In genomic region chr2:176137249-176137573, GRCh38 we compare ENCODE assay signal across 12 cellular contexts. TPM values are rescaled to one million over a fixed set of nuclear protein-coding genes. Genes with fewer than 3 reads are reported as not detected.
DNase-seq lines count a peak whose midpoint lies in the region; ATAC-seq, FAIRE-seq and TF ChIP-seq lines count a peak whose summit lies in the region.
"Had no signal": no experiment of that assay in that cellular context is flagged by ENCODE, and none has a peak within 500 bp of the region (broad histone marks: within the 10 kb centered on the region; RNA-seq: fewer than 3 reads in every experiment).

No MANE protein-coding gene starts in this region.

- ATAC-seq in HCT116 = no peak
- ATAC-seq in RWPE2 (ENCODE audit: low read depth) = no peak

- no peaks in the 10 kb centered on the region for H4K20me1 ChIP-seq in HCT116 (ENCODE audit: insufficient read depth)

- TF ChIP-seq CTCF in HCT116 (IDR thresholded peaks at IDR 0.05 in 2 of 3, conservative IDR thresholded peaks at IDR 0.05 in 1 of 3; ENCODE audit: borderline replicate concordance in 1 of 3, insufficient read depth in 1 of 3, low read depth in 2 of 3, low read length in 2 of 3) (no peak), RWPE2 (IDR thresholded peaks at IDR 0.05; ENCODE audit: poor library complexity, severe bottlenecking) (no peak), kidney (IDR thresholded peaks at IDR 0.05; ENCODE audit: borderline replicate concordance, extremely low read depth, insufficient read depth) (no peak), stomach (IDR thresholded peaks at IDR 0.05) (no peak)

- no peak for FAIRE-seq in kidney (lab: Jason Lieb, UNC)

- H3K9me3 ChIP-seq in HCT116 (ENCODE audit: control insufficient read depth in 1 of 2, insufficient read depth in 1 of 2, low read depth in 1 of 2, low read length in 2 of 2) = no peaks in the 10 kb centered on the region
- no peaks in the 10 kb centered on the region for H3K9me3 ChIP-seq in RWPE2 (ENCODE audit: severe bottlenecking)
- no peaks in the 10 kb centered on the region for H3K9me3 ChIP-seq in kidney (ENCODE audit: control insufficient read depth in 1 of 2, low read length in 2 of 2)
- peaks cover 0 to 7% (median 0%) of the 10 kb centered on the region in 4 donors for H3K9me3 ChIP-seq in stomach

- peak overlapping the region; percentile 75 for H3K4me2 ChIP-seq in HCT116 (ENCODE audit: low read length)

- H3K4me3 ChIP-seq in HCT116 (replicated peaks in 1 of 2; ENCODE audit: low read depth in 1 of 2, low read length in 2 of 2) (peak overlapping the region; percentile 52 to 61), RWPE2 (ENCODE audit: severe bottlenecking) (peak overlapping the region; percentile 72), kidney (ENCODE audit: low read length in 2 of 2) (peak overlapping the region; percentile 71 to 84), stomach (peak overlapping the region; percentile 38 to 50 (median 42))

- DNase-seq in HCT116 (ENCODE audit: low read depth, low spot score) (no peak), RWPE2 (ENCODE audit: low spot score) (no peak), kidney (no peak), stomach (no peak), GM19240 (ENCODE audit: insufficient read length, low spot score) (no peak), germinal center (ENCODE audit: low spot score) (no peak), COLO829 (ENCODE audit: low spot score) (no peak)
- DNase-seq: activated CD4-positive, alpha-beta T cell treated with anti-CD3 and anti-CD28 coated beads, Interleukin-2, amount 50 U/mL, for 1 hour; activated naive CD4-positive, alpha-beta T cell treated with anti-CD3 and anti-CD28 coated beads, Interleukin-2, amount 10 ng/mL, durations not matched to agents 7 days and 5 days; effector CD4-positive, alpha-beta T cell; NCI-H2171 treated with DMSO at 0.1 percent for 48 hours; stimulated activated CD4-positive, alpha-beta T cell treated with anti-CD3 and anti-CD28 coated beads, Interleukin-4, amount 100 ng/mL, for 4 hours had no signal

- H3K27ac ChIP-seq in HCT116 (ENCODE audit: low read depth, low read length) = no peak overlapping the region
- peak overlapping the region; percentile 50 for H3K27ac ChIP-seq in RWPE2 (ENCODE audit: poor library complexity, severe bottlenecking)
- peak overlapping the region; percentile 94 to 97 for H3K27ac ChIP-seq in kidney (ENCODE audit: low read depth in 2 of 2, low read length in 2 of 2)
- H3K27ac ChIP-seq in stomach = peak overlapping the region; percentile 54 to 71 (median 60)

- no peak for TF ChIP-seq POLR2A in HCT116 (IDR thresholded peaks at IDR 0.05; ENCODE audit: borderline replicate concordance, extremely low read depth, insufficient read depth, insufficient read length)
- no peak for TF ChIP-seq POLR2A in stomach (IDR thresholded peaks at IDR 0.05)

- no peak for TF ChIP-seq EP300 in stomach (IDR thresholded peaks at IDR 0.05)

- H3K9me2 ChIP-seq in HCT116 (ENCODE audit: insufficient read depth) = no peaks in the 10 kb centered on the region

- TF ChIP-seq RAD21 in HCT116 (IDR thresholded peaks at IDR 0.05; ENCODE audit: low read depth) = no peak

- H3K36me3 ChIP-seq in HCT116 (ENCODE audit: control insufficient read depth in 1 of 2, insufficient read depth in 2 of 2, low read length in 2 of 2) = no peaks in the 10 kb centered on the region
- no peaks in the 10 kb centered on the region for H3K36me3 ChIP-seq in RWPE2 (ENCODE audit: low read depth)
- H3K36me3 ChIP-seq in kidney (ENCODE audit: control insufficient read depth in 1 of 2, insufficient read depth in 2 of 2, low read length in 2 of 2) = no peaks in the 10 kb centered on the region
- no peaks in the 10 kb centered on the region for H3K36me3 ChIP-seq in stomach

- BruUV-seq in HCT116 (replicated peaks; lab: Mats Ljungman, UMichigan) = no TSS peak

- intact Hi-C loops in HCT116 (cut with micrococcal nuclease) (no loop called here), kidney (cut with DNase I) (no loop called here), stomach (cut with DNase I; ENCODE audit: low total_unique reads) (no loop called here)

- POLR2A ChIA-PET in HCT116 (lab: Charles Lee) = no interaction called here

- H3K9ac ChIP-seq in HCT116 (ENCODE audit: low read length) (peak overlapping the region; percentile 58), kidney (ENCODE audit: low read length in 2 of 2) (peak overlapping the region; percentile 95 to 97)

- WGBS in stomach, 5 donors = 9 to 29% (median 15%) methylated on average over 2 of the region's 2 CpGs

- H3K27me3 ChIP-seq in HCT116 (ENCODE audit: insufficient read depth, low read length) (no peaks in the 10 kb centered on the region), RWPE2 (ENCODE audit: insufficient read depth, poor library complexity, severe bottlenecking) (no peaks in the 10 kb centered on the region), stomach (peaks cover 35 to 100% (median 95%) of the 10 kb centered on the region in 3 donors)

- RAD21 ChIA-PET in HCT116 (lab: Charles Lee; ENCODE audit: low non-redundant PET in 1 of 2, low total read pairs in 2 of 2, uncharacterized antibody in 2 of 2, unreplicated experiment in 2 of 2) = interaction anchor here in 1 of 2 experiments (1.3 kb wide), 1 partner anchor 318 kb away, joined by 3 read pairs; no protein-coding TSS in a partner anchor

- CTCF ChIA-PET in HCT116 (lab: Charles Lee) = interaction anchor here (1.1 to 1.4 kb wide), 4 partner anchors 10 to 515 kb away, joined by 4 to 5 read pairs (median 4); no protein-coding TSS in a partner anchor

- H3K79me2 ChIP-seq in HCT116 (ENCODE audit: insufficient read depth, low read length) = no peaks in the 10 kb centered on the region

- H2AFZ ChIP-seq in HCT116 (ENCODE audit: low read depth, low read length, poor library complexity, severe bottlenecking) = no peak overlapping the region

- H3K4me1 ChIP-seq in HCT116 (ENCODE audit: control insufficient read depth in 1 of 2, insufficient read depth in 2 of 2, low read length in 2 of 2) (peaks cover 5 to 22% of the 10 kb centered on the region in 2 experiments; a peak in 3 of 4 replicates), RWPE2 (ENCODE audit: insufficient read depth, poor library complexity, severe bottlenecking) (peaks cover 10% of the 10 kb centered on the region), kidney (ENCODE audit: control insufficient read depth in 1 of 2, insufficient read depth in 1 of 2, low read depth in 1 of 2, low read length in 2 of 2) (peaks cover 16 to 24% of the 10 kb centered on the region in 2 donors), stomach (peaks cover 11 to 49% (median 32%) of the 10 kb centered on the region in 4 donors)

TF ChIP-seq in HCT116, 20 proteins besides CTCF, POLR2A, EP300 and RAD21:
- TF ChIP-seq MAX (IDR thresholded peaks at IDR 0.05) (no peak), SP1 (IDR thresholded peaks at IDR 0.05; ENCODE audit: low read depth) (no peak), EZH2 (IDR thresholded peaks at IDR 0.05) (no peak)
TF ChIP-seq in HCT116: peak in this region for 0.

RNA-seq across cellular contexts. Expression of gene HOXD8, which starts 7.7 kb away (rescaled TPM):
- total RNA-seq in HCT116 (2021; ENCODE audit: unreplicated experiment) (6.0 TPM), kidney (76.5 TPM), stomach (10 to 100 TPM in 1 of 5 donors, 1 to 10 TPM in 1, under 1 TPM in 1, not detected in 2; 0.58 to 15.9 (median 5.1) TPM)
- polyA plus RNA-seq in HCT116 (2012) = 2.3 and 3.0 TPM in 2 replicates
- polyA plus RNA-seq in kidney (ENCODE audit: insufficient read depth, low read depth, low replicate concordance) (122 TPM), stomach (1 to 10 TPM in 2 of 3 donors, under 1 TPM in 1; 0.87 to 1.8 (median 1.7) TPM)

RNA-seq across cellular contexts. Expression of gene HOXD4, which starts 14.1 kb away (rescaled TPM):
- total RNA-seq in HCT116 (2021; ENCODE audit: unreplicated experiment) (0.61 TPM), kidney (27.8 TPM), stomach (1 to 10 TPM in 2 of 5 donors, not detected in 3; 2.4 to 9.6 TPM)
- 0.07 and 0.39 TPM in 2 replicates for polyA plus RNA-seq in HCT116 (2012)
- polyA plus RNA-seq in kidney (ENCODE audit: insufficient read depth, low read depth, low replicate concordance) (12.1 TPM), stomach (under 1 TPM in 2 of 3 donors, not detected in 1; 0.25 to 0.75 TPM)

RNA-seq across cellular contexts. Expression of gene HOXD9, which starts 14.7 kb away (rescaled TPM):
- total RNA-seq in HCT116 (2021; ENCODE audit: unreplicated experiment) (not detected), kidney (36.5 TPM), stomach (under 1 TPM in 1 of 5 donors, not detected in 4; 0.18 TPM)
- polyA plus RNA-seq in HCT116 (2012) = 0.05 TPM in 2 replicates
- polyA plus RNA-seq in kidney (ENCODE audit: insufficient read depth, low read depth, low replicate concordance) (36.4 TPM), stomach (under 1 TPM; 0.31 to 0.76 (median 0.68) TPM)

RNA-seq across cellular contexts. Expression of gene HOXD3, which starts 19.9 kb away (rescaled TPM):
- total RNA-seq in HCT116 (2021; ENCODE audit: unreplicated experiment) = 1.4 TPM
- polyA plus RNA-seq in HCT116 (2012) = 0.17 and 0.29 TPM in 2 replicates
- total RNA-seq in kidney = 29.3 TPM
- 16.9 TPM for polyA plus RNA-seq in kidney (ENCODE audit: insufficient read depth, low read depth, low replicate concordance)
- total RNA-seq in stomach = 10 to 100 TPM in 1 of 5 donors, 1 to 10 TPM in 2, not detected in 2; 1.5 to 11.0 (median 2.5) TPM
- polyA plus RNA-seq in stomach = 1 to 10 TPM in 1 of 3 donors, under 1 TPM in 2; 0.44 to 2.7 (median 0.78) TPM

RNA-seq across cellular contexts. Expression of gene HOXD10, which starts 20.6 kb away (rescaled TPM):
- total RNA-seq in HCT116 (2021; ENCODE audit: unreplicated experiment) (not detected), kidney (35.4 TPM), stomach (1 to 10 TPM in 1 of 5 donors, not detected in 4; 2.6 TPM)
- 0.09 TPM in 1 of 2 replicates, not detected in the other for polyA plus RNA-seq in HCT116 (2012)
- polyA plus RNA-seq in kidney (ENCODE audit: insufficient read depth, low read depth, low replicate concordance) (28.2 TPM), stomach (not detected)

Comparison
In these comparisons a context has a peak if more than half of its experiments do, and no peak if none do; other contexts are left out.
1. RNA of gene HOXD9, which starts 14.7 kb away (total RNA-seq): 36.5 TPM in kidney (single experiment); not detected in HCT116 (single experiment) and 0.18 TPM in stomach; every median in the first group is over 10 times any median in the second.
2. Peak in every context shown above with its lines, with median percentiles within 50 percentile points of each other: H3K4me3 ChIP-seq.